ENCODE assay signal across 9 cellular contexts in the genomic region with DNA sequence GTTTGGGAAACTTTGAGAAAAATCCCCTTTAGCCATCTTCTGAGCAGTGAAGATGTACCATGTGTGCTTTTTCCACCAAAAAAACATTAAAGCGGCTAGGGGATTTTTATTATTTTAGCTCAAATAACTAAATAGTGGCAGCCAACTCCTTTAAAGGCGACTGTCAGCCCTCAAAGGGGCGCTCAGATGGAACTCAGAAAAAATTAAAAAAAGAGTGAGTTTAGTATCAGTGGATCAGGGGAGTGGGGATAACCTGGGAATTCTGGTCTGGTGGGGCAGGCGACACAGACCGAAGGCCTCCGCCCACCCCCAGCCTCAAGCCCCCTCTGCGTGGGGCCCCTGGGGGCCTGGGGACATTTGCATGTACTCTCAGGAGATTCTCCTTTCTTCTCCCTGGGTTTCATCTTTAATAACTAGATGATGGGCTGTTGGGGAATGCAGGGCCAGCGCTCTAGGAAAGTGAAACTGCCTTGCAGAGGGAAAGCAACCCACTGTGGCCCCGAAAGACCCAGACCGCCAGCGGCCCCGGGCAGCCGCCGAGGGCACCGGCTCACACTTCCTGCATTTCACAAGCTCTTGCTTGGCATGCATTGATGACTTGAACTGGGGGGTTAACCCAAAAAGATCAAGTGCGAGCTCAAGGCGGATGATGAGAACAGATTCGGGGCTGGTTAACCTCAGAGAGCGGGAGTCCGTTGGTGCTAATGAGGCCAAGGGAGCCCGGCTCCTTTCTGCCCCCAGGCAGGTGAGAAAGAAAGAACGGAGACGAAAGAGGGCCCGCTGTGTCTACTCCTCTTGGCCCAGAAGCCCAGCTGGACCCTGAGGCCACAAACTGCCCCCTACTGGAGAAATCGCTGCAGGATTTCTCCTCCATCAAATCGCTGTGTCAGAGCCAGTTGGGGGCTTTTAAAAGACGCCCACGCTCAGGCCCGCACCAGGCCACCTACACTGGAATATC. TPM values are rescaled to one million over a fixed set of nuclear protein-coding genes. Genes with fewer than 3 reads are reported as not detected.
DNase-seq lines count a peak whose midpoint lies in the region; ATAC-seq and FAIRE-seq lines count a peak whose summit lies in the region.
"Had no signal": no experiment of that assay in that cellular context is flagged by ENCODE, and none has a peak within 500 bp of the region (broad histone marks: within the 10 kb centered on the region; RNA-seq: fewer than 3 reads in every experiment).

No MANE protein-coding gene starts in this region.

- intact Hi-C loops in Right ventricle myocardium inferior (cut with DNase I) (no loop called here), cardiac septum (cut with DNase I) (no loop called here)

- ATAC-seq in Right ventricle myocardium inferior (peak; percentile 16), HG03097 (IDR thresholded peaks at IDR 0.05; ENCODE audit: low FRiP score, unreplicated experiment) (peak; percentile 55), esophagus mucosa (peak; percentile 27)

- no peak for FAIRE-seq in HTR-8/SVneo (lab: Jason Lieb, UNC)

- DNase-seq in Right ventricle myocardium inferior (ENCODE audit: missing footprints), result peak; percentile 74
- no peak for DNase-seq in cardiac septum (ENCODE audit: low spot score)
- DNase-seq in activated CD4-positive, CD25-positive, alpha-beta regulatory T cell (lab: John Stamatoyannopoulos, UW), result peak in 3 of 4 experiments; percentile 20 to 31 (median 28)
- peak; percentile 71 for DNase-seq in retina
- no peak for DNase-seq in HTR-8/SVneo (ENCODE audit: insufficient read length, low spot score)
- no peak for DNase-seq in SW 1271 (lab: John Stamatoyannopoulos, UW)
- DNase-seq: DND-41 had no signal

RNA-seq across cellular contexts. Expression of a gene that starts 7.3 kb away (rescaled TPM):
- 0.84 TPM for total RNA-seq in Right ventricle myocardium inferior
- 0.65 TPM for total RNA-seq in cardiac septum
- 0.84 TPM for total RNA-seq in esophagus mucosa

Comparison
In these comparisons a context has a peak if more than half of its experiments do, and no peak if none do; other contexts are left out.
1. DNase-seq: peak in Right ventricle myocardium inferior (single experiment), activated CD4-positive, CD25-positive, alpha-beta regulatory T cell (3 of 4) and retina (single experiment); none in cardiac septum (single experiment), HTR-8/SVneo (single experiment) and SW 1271 (0 of 2).
2. Peak in every context shown above with its lines, with median percentiles within 50 percentile points of each other: ATAC-seq.